In genomic region chr7:76292206-76292573, GRCh38 we compare ENCODE assay signal across 1 cellular context.
TF ChIP-seq lines count a peak whose summit lies in the region.

No MANE protein-coding gene starts in this region.

TF ChIP-seq in WTC11, 78 proteins besides CTCF, POLR2A, EP300 and RAD21 (continued from another document):
- TF ChIP-seq USF1 (CRISPR knock-in tag; IDR thresholded peaks at IDR 0.05) (no peak), MXD4 (CRISPR knock-in tag; IDR thresholded peaks at IDR 0.05; ENCODE audit: borderline replicate concordance) (no peak)
